8 cellular contexts compared by ENCODE assay signal in genomic region chr5:36692791-36693763, GRCh38.
DNase-seq lines count a peak whose midpoint lies in the region; ATAC-seq and TF ChIP-seq lines count a peak whose summit lies in the region.

No MANE protein-coding gene starts in this region.

- TF ChIP-seq CTCF in fibroblast of pulmonary artery (IDR thresholded peaks at IDR 0.05; ENCODE audit: low read length, missing control alignments) = peak; percentile 71
- TF ChIP-seq CTCF in thoracic aorta (IDR thresholded peaks at IDR 0.05) = peak; percentile 47

- peaks cover 19 to 23% of the 10 kb centered on the region in 2 donors for H3K4me1 ChIP-seq in thoracic aorta (ENCODE audit: control insufficient read depth in 1 of 2, low read depth in 2 of 2)

- no peaks in the 10 kb centered on the region for H3K9me3 Mint-ChIP-seq in naive B cell

- peak overlapping the region in 3 of 6 donors; percentile 42 to 83 (median 66) for H3K27ac Mint-ChIP-seq in naive B cell

- H3K36me3 ChIP-seq in thoracic aorta = no peaks in the 10 kb centered on the region

- H3K4me3 ChIP-seq in fibroblast of pulmonary artery (replicated peaks; ENCODE audit: low read depth, low read length) = peak overlapping the region; percentile 38
- peak overlapping the region; percentile 63 for H3K4me3 ChIP-seq in thoracic aorta

- no peaks in the 10 kb centered on the region for H3K36me3 Mint-ChIP-seq in naive B cell

- peak overlapping the region; percentile 68 to 92 (median 84) for H3K4me3 Mint-ChIP-seq in naive B cell

- peak; percentile 62 for ATAC-seq in HG02623 (IDR thresholded peaks at IDR 0.05; ENCODE audit: unreplicated experiment)
- peak; percentile 48 to 53 for ATAC-seq in naive B cell (ENCODE audit: low read depth in 2 of 2)
- ATAC-seq in thoracic aorta (ENCODE audit: insufficient number of reproducible peaks, low FRiP score, low read depth) = peak; percentile 68

- peaks cover 23 to 48% (median 32%) of the 10 kb centered on the region in 3 donors for H3K4me1 Mint-ChIP-seq in naive B cell

- no peaks in the 10 kb centered on the region for H3K27me3 ChIP-seq in thoracic aorta (replicated peaks; ENCODE audit: insufficient read depth)

- H3K27ac ChIP-seq in thoracic aorta = peak overlapping the region in 1 of 2 donors; percentile 53

- H3K27me3 Mint-ChIP-seq in naive B cell = no peaks in the 10 kb centered on the region

- DNase-seq in activated gamma-delta T cell treated with Interleukin-2 at 50 U/mL for 16 hours (peak; percentile 12), activated gamma-delta T cell (lab: John Stamatoyannopoulos, UW) (no peak), NAMALWA (ENCODE audit: low spot score) (peak; percentile 84), fibroblast of pulmonary artery (ENCODE audit: low read depth) (peak; percentile 77), naive B cell (peak; percentile 53), thoracic aorta (ENCODE audit: low spot score) (peak; percentile 19)
- DNase-seq in activated CD8-positive, alpha-beta memory T cell treated with anti-CD3 and anti-CD28 coated beads for 48 hours (ENCODE audit: low read depth in 2 of 3, low spot score in 2 of 3) = peak in 2 of 3 experiments; percentile 23 to 28

- no peaks in the 10 kb centered on the region for H3K9me3 ChIP-seq in thoracic aorta
